20 cellular contexts compared by ENCODE assay signal in the genomic region with DNA sequence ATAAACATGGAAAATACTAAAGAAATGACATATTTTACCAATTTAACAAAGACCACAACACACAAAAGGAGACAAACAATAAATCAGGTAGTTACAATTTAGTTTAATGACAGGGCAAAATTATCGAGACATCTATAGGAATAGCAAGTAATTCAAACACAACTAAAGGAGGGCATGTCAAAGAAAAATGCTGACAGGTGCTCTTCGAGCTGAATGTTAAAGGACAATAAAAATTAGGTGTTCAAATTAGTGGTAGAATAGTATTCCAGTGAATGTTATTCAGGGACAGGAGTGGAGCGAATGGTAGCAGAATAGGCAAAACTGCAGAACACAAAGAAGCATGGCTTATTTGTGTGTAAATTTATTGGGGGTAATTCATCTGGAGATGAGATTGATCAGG.
"Had no signal": no experiment of that assay in that cellular context is flagged by ENCODE, and none has a peak within 500 bp of the region (broad histone marks: within the 10 kb centered on the region; RNA-seq: fewer than 3 reads in every experiment).

No MANE protein-coding gene starts in this region.

- H3K36me3 ChIP-seq: MG63, SJSA1 had no signal

- H3K27me3 ChIP-seq: MG63, SJSA1 had no signal

- H3K4me1 ChIP-seq: SJSA1 had no signal

- H3K9me3 ChIP-seq: MG63, SJSA1 had no signal

- FAIRE-seq: HTR-8/SVneo, RCC 7860 had no signal

- H3K4me3 ChIP-seq: MG63, SJSA1, SK-N-MC had no signal

- DNase-seq: Karpas-422, KG1, MG63, NCI-H1092, NCI-H187, NCI-H2081, NCI-H2107, NCI-H2227 treated with DMSO at 0.1 percent for 48 hours, NCI-H446, NCI-H510A, NCI-H524 treated with DMSO at 0.1 percent for 48 hours, NCI-H69, Right ventricle myocardium superior, RPMI8226, SIG-M5 had no signal

- H3K27ac ChIP-seq: HL-60, SJSA1, SK-N-MC had no signal
